ENCODE assay signal across 19 cellular contexts in the genomic region with DNA sequence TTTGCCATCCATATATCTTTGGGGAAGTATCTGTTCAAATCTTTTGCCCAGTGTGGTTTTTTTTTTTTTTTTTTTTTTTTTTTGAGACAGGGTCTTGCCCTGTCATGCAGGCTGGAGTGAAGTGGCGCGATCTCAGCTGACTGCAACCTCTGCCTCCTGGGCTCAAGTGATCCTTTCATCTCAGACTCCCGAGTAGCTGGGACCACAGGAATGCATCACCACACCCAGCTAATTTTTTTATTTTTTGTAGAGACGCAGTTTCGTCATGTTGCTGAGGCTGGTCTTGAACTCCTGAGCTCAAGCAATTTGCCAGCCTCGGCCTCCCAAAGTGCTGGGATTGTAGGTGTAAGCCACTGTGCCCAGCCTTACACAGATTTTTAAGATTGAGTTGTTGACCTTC. TPM values are rescaled to one million over a fixed set of nuclear protein-coding genes. Genes with fewer than 3 reads are reported as not detected.
DNase-seq lines count a peak whose midpoint lies in the region; ATAC-seq and TF ChIP-seq lines count a peak whose summit lies in the region.
"Had no signal": no experiment of that assay in that cellular context is flagged by ENCODE, and none has a peak within 500 bp of the region (broad histone marks: within the 10 kb centered on the region; RNA-seq: fewer than 3 reads in every experiment).

No MANE protein-coding gene starts in this region.

- H2BK120ac ChIP-seq in neuronal stem cell (ENCODE audit: low read depth, low read length): no peak overlapping the region

- no peaks in the 10 kb centered on the region for H3K9me3 ChIP-seq in neuronal stem cell (replicated peaks in 1 of 2; ENCODE audit: control insufficient read depth in 2 of 2, insufficient read depth in 1 of 2, low read depth in 1 of 2, low read length in 2 of 2)
- no peaks in the 10 kb centered on the region for H3K9me3 ChIP-seq in A673 (ENCODE audit: low read depth, low read length, poor library complexity, severe bottlenecking)

- H2AFZ ChIP-seq in neuronal stem cell (ENCODE audit: low read length): no peak overlapping the region
- H2AFZ ChIP-seq: GM23248 had no signal

- H3K18ac ChIP-seq in neuronal stem cell (ENCODE audit: low read length): no peak overlapping the region

- POLR2A ChIA-PET in A673 (lab: Charles Lee; ENCODE audit: low non-redundant PET): no interaction called here

- H2BK15ac ChIP-seq in neuronal stem cell (ENCODE audit: low read length): peak overlapping the region; percentile 18

- H3K4me1 ChIP-seq in neuronal stem cell (ENCODE audit: control insufficient read depth in 2 of 2, insufficient read depth in 1 of 2, low read depth in 1 of 2, low read length in 2 of 2) (peaks cover 6 to 9% of the 10 kb centered on the region in 2 donors), A673 (ENCODE audit: insufficient read depth, low read length, poor library complexity, severe bottlenecking) (peaks cover 9% of the 10 kb centered on the region)

- H3K27ac ChIP-seq in neuronal stem cell (replicated peaks; ENCODE audit: low read length) (no peak overlapping the region), A673 (ENCODE audit: low read depth, low read length, poor library complexity, severe bottlenecking) (no peak overlapping the region)
- H3K27ac ChIP-seq: GM23248 had no signal

- WGBS in neuronal stem cell (ENCODE audit: extremely low coverage in 2 of 2, insufficient read length in 2 of 2, insufficient replicate concordance in 1 of 2), 2 donors: no CpG with 5 or more reads among the region's 6 CpGs

- DNase-seq in DMS79 treated with DMSO at 0.1 percent for 48 hours (lab: John Stamatoyannopoulos, UW) (peak; percentile 1), HT1080 (ENCODE audit: low read depth) (peak; percentile 28), SW480 (ENCODE audit: low spot score) (peak; percentile 73), neuronal stem cell (ENCODE audit: low spot score) (no peak), NCI-H345 treated with DMSO at 0.1 percent for 48 hours (lab: John Stamatoyannopoulos, UW; ENCODE audit: unreplicated experiment) (no peak), A673 (ENCODE audit: low spot score) (no peak)
- DNase-seq: GM23248; KBM-7; NCI-H1417 treated with DMSO at 0.1 percent for 48 hours; NCI-H187 treated with DMSO at 0.1 percent for 48 hours; NCI-H2171 treated with DMSO at 0.1 percent for 48 hours; NK-92 treated with Interleukin-12 subunit alpha and Interleukin-12 subunit beta, amount 100 ng/mL, for 24 hours; SHP77; T-helper 17 cell had no signal

- H2AK5ac ChIP-seq in neuronal stem cell (ENCODE audit: low read depth, low read length): no peak overlapping the region

- intact Hi-C loops in A673 (cut with micrococcal nuclease; ENCODE audit: unreplicated experiment): no loop called here

- no peak overlapping the region for H3K4me2 ChIP-seq in neuronal stem cell (ENCODE audit: insufficient read depth, low read length, poor library complexity, severe bottlenecking)

- no peak overlapping the region for H2BK12ac ChIP-seq in neuronal stem cell (ENCODE audit: low read length)

- H3K79me1 ChIP-seq in neuronal stem cell (ENCODE audit: low read depth, low read length): no peaks in the 10 kb centered on the region

- H2BK5ac ChIP-seq in neuronal stem cell (ENCODE audit: low read length): no peak overlapping the region

- H3K36me3 ChIP-seq in neuronal stem cell (replicated peaks in 1 of 2; ENCODE audit: control insufficient read depth in 2 of 2, insufficient read depth in 2 of 2, low read length in 2 of 2) (no peaks in the 10 kb centered on the region), A673 (ENCODE audit: insufficient read depth, low read length, poor library complexity, severe bottlenecking) (no peaks in the 10 kb centered on the region)

- H3K4ac ChIP-seq in neuronal stem cell (ENCODE audit: low read length): no peak overlapping the region

- no peak for TF ChIP-seq CTCF in A673 (conservative IDR thresholded peaks at IDR 0.05; ENCODE audit: low read depth, low read length)

- H3K4me3 ChIP-seq in neuronal stem cell (ENCODE audit: low read length in 2 of 2) (no peak overlapping the region), A673 (ENCODE audit: low read depth, low read length, poor library complexity, severe bottlenecking) (no peak overlapping the region)
- H3K4me3 ChIP-seq: GM23248 had no signal

- no peak overlapping the region for H3K23ac ChIP-seq in neuronal stem cell (ENCODE audit: low read depth, low read length, poor library complexity)

- H3K27me3 ChIP-seq in neuronal stem cell (ENCODE audit: control insufficient read depth in 3 of 3, insufficient read depth in 3 of 3, low read depth in 1 of 3, low read length in 3 of 3) (no peaks in the 10 kb centered on the region), A673 (replicated peaks; ENCODE audit: insufficient read depth, low read depth, low read length, poor library complexity) (no peaks in the 10 kb centered on the region)

- CTCF ChIA-PET in A673 (lab: Charles Lee): no interaction called here

- no peak for ATAC-seq in HG03159 (IDR thresholded peaks at IDR 0.05; ENCODE audit: unreplicated experiment)
- ATAC-seq: HCT116, HepG2, T-helper 17 cell had no signal

- H3K9ac ChIP-seq in neuronal stem cell (ENCODE audit: low read depth, low read length, poor library complexity): no peak overlapping the region
- H3K9ac ChIP-seq: GM23248 had no signal

- H3K14ac ChIP-seq in neuronal stem cell (ENCODE audit: low read length): no peak overlapping the region

- no peak overlapping the region for H4K8ac ChIP-seq in neuronal stem cell (ENCODE audit: low read depth, low read length)

- no peak overlapping the region for H4K91ac ChIP-seq in neuronal stem cell (ENCODE audit: low read depth, low read length, poor library complexity)

- BruUV-seq in A673 (replicated peaks; lab: Mats Ljungman, UMichigan): no TSS peak

RNA-seq across cellular contexts. Expression of gene FAM118A, which starts 4.8 kb away (rescaled TPM):
- total RNA-seq in HT1080 (2014; rRNA removed; shearing (Covaris generic)): 19.2 and 20.0 TPM in 2 replicates
- 10.9 TPM in 2 replicates for polyA plus RNA-seq in HT1080 (2015; cell fraction: cytosol; rRNA removed)
- 160 and 218 TPM in 2 replicates for polyA plus RNA-seq in HT1080 (2015; cell fraction: nucleus; rRNA removed)
- 12.7 TPM for polyA plus RNA-seq in neuronal stem cell (2013, experiment 1 of 2)
- polyA plus RNA-seq in neuronal stem cell (2013, experiment 2 of 2): 11.8 TPM
- 54.0 and 58.3 TPM in 2 replicates for total RNA-seq in A673 (2021)

RNA-seq across cellular contexts. Expression of gene UPK3A, which starts 20.2 kb away (rescaled TPM):
- total RNA-seq in HT1080 (2014; rRNA removed; shearing (Covaris generic)): not detected in 2 replicates
- not detected in 2 replicates for polyA plus RNA-seq in HT1080 (2015; cell fraction: cytosol; rRNA removed)
- polyA plus RNA-seq in HT1080 (2015; cell fraction: nucleus; rRNA removed): not detected in 2 replicates
- polyA plus RNA-seq in neuronal stem cell (2013, experiment 1 of 2): 0.20 TPM
- 0.25 TPM for polyA plus RNA-seq in neuronal stem cell (2013, experiment 2 of 2)
- not detected in 2 replicates for total RNA-seq in A673 (2021)
- total RNA-seq: GM23248, NCI-H460 had no signal
- polyA plus RNA-seq: AG04450, GM23248 had no signal

Comparison
In these comparisons a context has a peak if more than half of its experiments do, and no peak if none do; other contexts are left out.
1. DNase-seq: peak in DMS79 treated with DMSO at 0.1 percent for 48 hours (single experiment), HT1080 (single experiment) and SW480 (single experiment); none in neuronal stem cell (single experiment), NCI-H345 treated with DMSO at 0.1 percent for 48 hours (single experiment) and A673 (single experiment).